1 cellular context compared by ENCODE assay signal in genomic region chr5:112381521-112381920, GRCh38.
TF ChIP-seq lines count a peak whose summit lies in the region.

No MANE protein-coding gene starts in this region.

TF ChIP-seq in H1, 55 proteins besides CTCF, POLR2A, EP300 and RAD21:
- TF ChIP-seq SP4 (IDR thresholded peaks at IDR 0.05; ENCODE audit: low read length) (no peak), ATF3 (IDR thresholded peaks at IDR 0.05; ENCODE audit: insufficient read depth, low read depth, low read length) (no peak), MAX (IDR thresholded peaks at IDR 0.05) (no peak), RFX5 (IDR thresholded peaks at IDR 0.05; ENCODE audit: borderline replicate concordance, low read depth, low read length) (no peak), SP1 (IDR thresholded peaks at IDR 0.05; ENCODE audit: low read depth, low read length) (no peak), CBX5 (IDR thresholded peaks at IDR 0.05; ENCODE audit: low read depth, low read length) (no peak), E2F6 (IDR thresholded peaks at IDR 0.05) (no peak), TEAD4 (IDR thresholded peaks at IDR 0.05; ENCODE audit: low read depth, low read length) (no peak), TCF12 (IDR thresholded peaks at IDR 0.05; ENCODE audit: low read depth, low read length) (no peak), HDAC2 (IDR thresholded peaks at IDR 0.05; ENCODE audit: borderline replicate concordance in 1 of 2, low read depth in 2 of 2, low read length in 2 of 2) (no peak), RXRA (IDR thresholded peaks at IDR 0.05; ENCODE audit: insufficient read depth, low read depth, low read length) (no peak)
